32 cellular contexts compared by ENCODE assay signal in genomic region chr6:157001716-157002115, GRCh38.
"Had no signal": no experiment of that assay in that cellular context is flagged by ENCODE, and none has a peak within 500 bp of the region (broad histone marks: within the 10 kb centered on the region; RNA-seq: fewer than 3 reads in every experiment).

No MANE protein-coding gene starts in this region.

- FAIRE-seq: astrocyte, bronchial epithelial cell, endometrium, endothelial cell of umbilical vein had no signal

- H2AFZ ChIP-seq: hepatocyte had no signal

- H3K4me1 Mint-ChIP-seq: activated CD4-positive, alpha-beta memory T cell treated with anti-CD3 and anti-CD28 coated beads, Interleukin-2, amount 10 ng/mL, durations not matched to agents 7 days and 5 days; activated CD4-positive, alpha-beta T cell treated with anti-CD3 and anti-CD28 coated beads, Interleukin-2, amount 10 ng/mL, durations not matched to agents 7 days and 5 days had no signal

- H3K27me3 Mint-ChIP-seq: activated CD4-positive, alpha-beta memory T cell treated with anti-CD3 and anti-CD28 coated beads, Interleukin-2, amount 10 ng/mL, durations not matched to agents 7 days and 5 days; activated CD4-positive, alpha-beta T cell treated with anti-CD3 and anti-CD28 coated beads, Interleukin-2, amount 10 ng/mL, durations not matched to agents 7 days and 5 days; activated naive CD8-positive, alpha-beta T cell; activated T-cell treated with anti-CD3 and anti-CD28 coated beads, Interleukin-2, amount 50 U/mL, for 24 hours; central memory CD8-positive, alpha-beta T cell; dendritic cell treated with granulocyte-macrophage colony-stimulating factor and Interleukin-4, amounts not matched to agents 40 ng/mL and 50 ng/mL, for 4 days; effector memory CD8-positive, alpha-beta T cell had no signal

- H3K36me3 Mint-ChIP-seq: activated naive CD8-positive, alpha-beta T cell had no signal

- H3K36me3 ChIP-seq: brain microvascular endothelial cell, esophagus squamous epithelium, gastroesophageal sphincter, heart right ventricle had no signal

- H3K4me3 ChIP-seq: coronary artery, esophagus squamous epithelium, gastroesophageal sphincter, heart right ventricle, hepatocyte had no signal

- DNase-seq: activated CD4-positive, alpha-beta memory T cell treated with anti-CD3 and anti-CD28 coated beads, Interleukin-2, amount 10 ng/mL, durations not matched to agents 7 days and 5 days; activated CD4-positive, alpha-beta T cell treated with anti-CD3 and anti-CD28 coated beads for 1 hour; activated CD4-positive, alpha-beta T cell treated with anti-CD3 and anti-CD28 coated beads for 4 hours; activated CD4-positive, alpha-beta T cell treated with anti-CD3 and anti-CD28 coated beads, Interleukin-2, amount 10 ng/mL, durations not matched to agents 7 days and 5 days; activated CD4-positive, alpha-beta T cell treated with anti-CD3 and anti-CD28 coated beads, Interleukin-2, amount 50 U/mL, for 4 hours; activated CD8-positive, alpha-beta memory T cell treated with anti-CD3 and anti-CD28 coated beads, Interleukin-2, amount 50 U/mL, for 48 hours; activated gamma-delta T cell; activated naive CD4-positive, alpha-beta T cell; activated naive CD4-positive, alpha-beta T cell treated with anti-CD3 and anti-CD28 coated beads, Interleukin-2, amount 50 U/mL, for 16 hours; activated T-cell treated with anti-CD3 and anti-CD28 coated beads for 4 hours; activated T-cell treated with anti-CD3 and anti-CD28 coated beads, Interleukin-2, amount 50 U/mL, for 24 hours; activated T-cell treated with anti-CD3 and anti-CD28 coated beads, Interleukin-2, amount 50 U/mL, for 72 hours; amniotic stem cell; anterior cingulate cortex; brain microvascular endothelial cell; effector CD4-positive, alpha-beta T cell; effector memory CD8-positive, alpha-beta T cell; esophagus squamous epithelium; foreskin melanocyte; heart right ventricle; T-helper 2 cell had no signal

- H3K27ac Mint-ChIP-seq: activated CD4-positive, alpha-beta memory T cell treated with anti-CD3 and anti-CD28 coated beads, Interleukin-2, amount 10 ng/mL, durations not matched to agents 7 days and 5 days; activated CD4-positive, alpha-beta T cell treated with anti-CD3 and anti-CD28 coated beads, Interleukin-2, amount 10 ng/mL, durations not matched to agents 7 days and 5 days; activated naive CD8-positive, alpha-beta T cell; activated T-cell treated with anti-CD3 and anti-CD28 coated beads, Interleukin-2, amount 50 U/mL, for 24 hours; activated T-cell treated with anti-CD3 and anti-CD28 coated beads, Interleukin-2, amount 50 U/mL, for 72 hours; dendritic cell treated with granulocyte-macrophage colony-stimulating factor and Interleukin-4, amounts not matched to agents 40 ng/mL and 50 ng/mL, for 4 days had no signal

- H3K4me1 ChIP-seq: esophagus squamous epithelium had no signal

- H3K27me3 ChIP-seq: brain microvascular endothelial cell, esophagus squamous epithelium, gastroesophageal sphincter, heart right ventricle, hepatocyte had no signal

- H3K4me3 Mint-ChIP-seq: activated CD4-positive, alpha-beta memory T cell treated with anti-CD3 and anti-CD28 coated beads, Interleukin-2, amount 10 ng/mL, durations not matched to agents 7 days and 5 days; activated CD4-positive, alpha-beta T cell treated with anti-CD3 and anti-CD28 coated beads, Interleukin-2, amount 10 ng/mL, durations not matched to agents 7 days and 5 days; activated naive CD8-positive, alpha-beta T cell; activated T-cell treated with anti-CD3 and anti-CD28 coated beads, Interleukin-2, amount 50 U/mL, for 24 hours; activated T-cell treated with anti-CD3 and anti-CD28 coated beads, Interleukin-2, amount 50 U/mL, for 72 hours; central memory CD8-positive, alpha-beta T cell; dendritic cell treated with granulocyte-macrophage colony-stimulating factor and Interleukin-4, amounts not matched to agents 40 ng/mL and 50 ng/mL, for 4 days; effector memory CD8-positive, alpha-beta T cell had no signal

- ATAC-seq: activated T-cell treated with anti-CD3 and anti-CD28 coated beads, Interleukin-2, amount 50 U/mL, for 72 hours; effector memory CD8-positive, alpha-beta T cell; gastroesophageal sphincter; heart right ventricle had no signal

- H3K9me3 ChIP-seq: esophagus squamous epithelium, gastroesophageal sphincter, heart right ventricle had no signal

- H3K9me3 Mint-ChIP-seq: activated CD4-positive, alpha-beta memory T cell treated with anti-CD3 and anti-CD28 coated beads, Interleukin-2, amount 10 ng/mL, durations not matched to agents 7 days and 5 days; activated CD4-positive, alpha-beta T cell treated with anti-CD3 and anti-CD28 coated beads, Interleukin-2, amount 10 ng/mL, durations not matched to agents 7 days and 5 days; activated T-cell treated with anti-CD3 and anti-CD28 coated beads, Interleukin-2, amount 50 U/mL, for 24 hours; activated T-cell treated with anti-CD3 and anti-CD28 coated beads, Interleukin-2, amount 50 U/mL, for 72 hours; central memory CD8-positive, alpha-beta T cell; dendritic cell treated with granulocyte-macrophage colony-stimulating factor and Interleukin-4, amounts not matched to agents 40 ng/mL and 50 ng/mL, for 4 days; effector memory CD8-positive, alpha-beta T cell had no signal

- H3K27ac ChIP-seq: brain microvascular endothelial cell, coronary artery, epithelial cell of prostate, esophagus squamous epithelium, gastroesophageal sphincter, heart right ventricle, hepatocyte had no signal

- H3K4me2 ChIP-seq: hepatocyte had no signal
